15 cellular contexts compared by ENCODE assay signal in the genomic region with DNA sequence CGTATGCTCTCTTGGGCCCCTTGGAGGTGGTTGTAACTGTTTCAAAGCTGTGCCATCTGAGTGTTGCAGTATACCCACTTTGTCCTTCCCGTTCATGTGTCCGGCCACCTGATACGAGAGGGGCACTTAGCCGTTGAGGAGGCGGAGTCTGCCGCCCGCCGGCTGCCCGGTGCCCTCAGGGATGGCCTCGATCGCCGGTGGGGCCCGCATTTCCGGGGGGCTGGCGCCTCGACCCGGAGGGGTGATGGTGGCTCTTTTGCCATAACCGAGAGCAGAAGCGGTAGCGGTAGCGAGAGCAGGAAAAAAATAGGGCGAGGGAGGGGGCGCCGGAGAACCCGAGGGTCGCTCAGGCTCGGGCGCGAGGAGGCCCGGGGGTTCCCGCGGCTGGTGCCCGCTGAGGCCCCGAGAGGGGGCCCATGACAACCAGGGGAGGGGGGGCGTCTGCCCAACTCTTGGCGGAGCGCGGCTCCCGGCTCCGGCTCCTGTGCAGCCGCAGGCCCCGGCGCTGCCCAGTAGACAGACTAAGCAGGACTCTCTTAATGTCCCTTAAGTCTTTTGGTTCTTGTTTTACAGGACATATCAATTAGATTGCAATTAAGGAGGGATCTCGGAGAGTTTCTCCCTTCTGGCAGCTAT.
DNase-seq lines count a peak whose midpoint lies in the region; ATAC-seq and TF ChIP-seq lines count a peak whose summit lies in the region.
"Had no signal": no experiment of that assay in that cellular context is flagged by ENCODE, and none has a peak within 500 bp of the region (broad histone marks: within the 10 kb centered on the region; RNA-seq: fewer than 3 reads in every experiment).

No MANE protein-coding gene starts in this region.

- no peak for TF ChIP-seq EP300 in suprapubic skin (IDR thresholded peaks at IDR 0.05)

- ATAC-seq in mucosa of descending colon = no peak
- ATAC-seq: activated naive CD4-positive, alpha-beta T cell treated with anti-CD3 and anti-CD28 coated beads, Interleukin-2, amount 50 U/mL, for 72 hours; esophagus mucosa; stimulated activated effector memory CD8-positive, alpha-beta T cell treated with anti-CD3 and anti-CD28 coated beads, Interleukin-12 subunit alpha, Interleukin-12 subunit beta, amount 100 ng/mL, for 72 hours had no signal

- H3K4me3 ChIP-seq in suprapubic skin = peak overlapping the region; percentile 32
- H3K4me3 ChIP-seq in BE2C (ENCODE audit: low read depth, low read length) = no peak overlapping the region
- no peak overlapping the region for H3K4me3 ChIP-seq in mucosa of descending colon

- no peaks in the 10 kb centered on the region for H3K36me3 ChIP-seq in suprapubic skin
- H3K36me3 ChIP-seq in BE2C = no peaks in the 10 kb centered on the region
- no peaks in the 10 kb centered on the region for H3K36me3 ChIP-seq in mucosa of descending colon (ENCODE audit: low read depth)

- DNase-seq in NCI-H1092 (lab: John Stamatoyannopoulos, UW) = peak; percentile 17
- DNase-seq in chondrocyte (ENCODE audit: low spot score) = peak; percentile 59
- DNase-seq in medulla oblongata (ENCODE audit: extremely low spot score) = peak; percentile 9
- no peak for DNase-seq in suprapubic skin (ENCODE audit: low spot score in 2 of 2)
- DNase-seq in T-helper 2 cell = no peak
- no peak for DNase-seq in BE2C
- no peak for DNase-seq in mucosa of descending colon
- no peak for DNase-seq in stimulated activated naive CD4-positive, alpha-beta T cell treated with Interleukin-2 at 50 U/mL for 16 hours (lab: John Stamatoyannopoulos, UW)
- DNase-seq: activated CD8-positive, alpha-beta memory T cell treated with anti-CD3 and anti-CD28 coated beads, Interleukin-2, amount 50 U/mL, for 4 hours; CD4-positive, CD25-positive, alpha-beta regulatory T cell; NCI-H2081; stimulated activated CD4-positive, alpha-beta T cell treated with anti-CD3 and anti-CD28 coated beads, Interleukin-2, amount 100 ng/mL, for 24 hours had no signal

- H3K9me3 ChIP-seq in suprapubic skin (no peaks in the 10 kb centered on the region), BE2C (no peaks in the 10 kb centered on the region), mucosa of descending colon (no peaks in the 10 kb centered on the region)

- H3K27ac ChIP-seq in suprapubic skin = no peak overlapping the region

- H3K4me1 ChIP-seq in suprapubic skin (peaks cover 2% of the 10 kb centered on the region), BE2C (no peaks in the 10 kb centered on the region), mucosa of descending colon (ENCODE audit: low read depth) (no peaks in the 10 kb centered on the region)

- no peak overlapping the region for H3K4me3 Mint-ChIP-seq in chondrocyte (ENCODE audit: unreplicated experiment)
- H3K4me3 Mint-ChIP-seq: CD4-positive, CD25-positive, alpha-beta regulatory T cell; stimulated activated effector memory CD8-positive, alpha-beta T cell treated with anti-CD3 and anti-CD28 coated beads, Interleukin-12 subunit alpha, Interleukin-12 subunit beta, amount 100 ng/mL, for 72 hours had no signal

- 17% methylated on average over 38 of the region's 45 CpGs for WGBS in suprapubic skin

- intact Hi-C loops in mucosa of descending colon (cut with DNase I, micrococcal nuclease) = no loop called here

- TF ChIP-seq CTCF in chondrocyte (IDR thresholded peaks at IDR 0.05) (no peak), suprapubic skin (IDR thresholded peaks at IDR 0.05) (no peak), BE2C (IDR thresholded peaks at IDR 0.05; ENCODE audit: low read depth, low read length) (no peak), mucosa of descending colon (IDR thresholded peaks at IDR 0.05) (no peak)

- H3K27ac Mint-ChIP-seq in chondrocyte (ENCODE audit: unreplicated experiment) = no peak overlapping the region
- H3K27ac Mint-ChIP-seq: activated naive CD4-positive, alpha-beta T cell treated with anti-CD3 and anti-CD28 coated beads, Interleukin-2, amount 50 U/mL, for 72 hours; CD4-positive, CD25-positive, alpha-beta regulatory T cell; stimulated activated effector memory CD8-positive, alpha-beta T cell treated with anti-CD3 and anti-CD28 coated beads, Interleukin-12 subunit alpha, Interleukin-12 subunit beta, amount 100 ng/mL, for 72 hours had no signal

- H3K9me3 Mint-ChIP-seq in chondrocyte (ENCODE audit: low read depth) = no peaks in the 10 kb centered on the region

- H3K27me3 ChIP-seq in suprapubic skin = peaks cover 9% of the 10 kb centered on the region
- H3K27me3 ChIP-seq in BE2C = peaks cover 11% of the 10 kb centered on the region

- H3K27me3 Mint-ChIP-seq in chondrocyte (ENCODE audit: low read depth) = no peaks in the 10 kb centered on the region

- no peaks in the 10 kb centered on the region for H3K4me1 Mint-ChIP-seq in chondrocyte (ENCODE audit: low read depth)
- H3K4me1 Mint-ChIP-seq: CD4-positive, CD25-positive, alpha-beta regulatory T cell; stimulated activated effector memory CD8-positive, alpha-beta T cell treated with anti-CD3 and anti-CD28 coated beads, Interleukin-12 subunit alpha, Interleukin-12 subunit beta, amount 100 ng/mL, for 72 hours had no signal

- no peak for TF ChIP-seq POLR2A in suprapubic skin (IDR thresholded peaks at IDR 0.05)

- H3K36me3 Mint-ChIP-seq in chondrocyte (ENCODE audit: low read depth) = no peaks in the 10 kb centered on the region
- H3K36me3 Mint-ChIP-seq: CD4-positive, CD25-positive, alpha-beta regulatory T cell; stimulated activated effector memory CD8-positive, alpha-beta T cell treated with anti-CD3 and anti-CD28 coated beads, Interleukin-12 subunit alpha, Interleukin-12 subunit beta, amount 100 ng/mL, for 72 hours had no signal

Comparison
In these comparisons a context has a peak if more than half of its experiments do, and no peak if none do; other contexts are left out.
1. DNase-seq: peak in NCI-H1092 (single experiment), chondrocyte (single experiment) and medulla oblongata (single experiment); none in suprapubic skin (0 of 2), T-helper 2 cell (0 of 5), BE2C (single experiment), mucosa of descending colon (0 of 3) and stimulated activated naive CD4-positive, alpha-beta T cell treated with Interleukin-2 at 50 U/mL for 16 hours (single experiment).